ENCODE assay signal across 31 cellular contexts in genomic region chr16:11299865-11300559, GRCh38. TPM values are rescaled to one million over a fixed set of nuclear protein-coding genes. Genes with fewer than 3 reads are reported as not detected.
"Had no signal": no experiment of that assay in that cellular context is flagged by ENCODE, and none has a peak within 500 bp of the region (broad histone marks: within the 10 kb centered on the region; RNA-seq: fewer than 3 reads in every experiment).

No MANE protein-coding gene starts in this region.

- H3K4me3 ChIP-seq: dorsolateral prefrontal cortex, esophagus muscularis mucosa, hepatocyte, left lung, pancreas, psoas muscle, stomach, suprapubic skin, transverse colon, uterus had no signal

- H3K27me3 Mint-ChIP-seq: activated naive CD4-positive, alpha-beta T cell treated with anti-CD3 and anti-CD28 coated beads, Interleukin-2, amount 50 U/mL, for 24 hours had no signal

- ATAC-seq: left lung; natural killer cell treated with Interleukin-12 subunit alpha and Interleukin-12 subunit beta and Interleukin-15 and Interleukin-18, amount 100 ng/mL, for 72 hours; pancreas; psoas muscle; right cardiac atrium had no signal

- H3K27me3 ChIP-seq: dorsolateral prefrontal cortex, esophagus muscularis mucosa, hepatocyte, left lung, neutrophil, pancreas, stomach, suprapubic skin, transverse colon, uterus had no signal

- H2AFZ ChIP-seq: hepatocyte had no signal

- H3K4me2 ChIP-seq: hepatocyte had no signal

- H3K27ac ChIP-seq: dorsolateral prefrontal cortex, esophagus muscularis mucosa, hepatocyte, left lung, neutrophil, pancreas, psoas muscle, stomach, suprapubic skin, transverse colon, uterus, WERI-Rb-1 had no signal

- DNase-seq: activated CD4-positive, alpha-beta T cell treated with anti-CD3 and anti-CD28 coated beads for 1 hour; activated CD4-positive, alpha-beta T cell treated with anti-CD3 and anti-CD28 coated beads, Interleukin-2, amount 50 U/mL, for 4 hours; activated CD8-positive, alpha-beta memory T cell treated with anti-CD3 and anti-CD28 coated beads for 24 hours; activated CD8-positive, alpha-beta memory T cell treated with anti-CD3 and anti-CD28 coated beads, Interleukin-2, amount 50 U/mL, for 4 hours; activated effector memory CD4-positive, alpha-beta T cell treated with anti-CD3 and anti-CD28 coated beads, Interleukin-2, amount 50 U/mL, for 16 hours; activated T-cell treated with anti-CD3 and anti-CD28 coated beads, Interleukin-2, amount 50 U/mL, for 48 hours; central memory CD4-positive, alpha-beta T cell; dorsolateral prefrontal cortex; glutamatergic neuron; kidney glomerular epithelial cell; left lung; midbrain; pancreas; psoas muscle; right cardiac atrium; stimulated activated CD4-positive, alpha-beta T cell treated with anti-CD3 and anti-CD28 coated beads, Interleukin-1b, Interleukin-23, amount 100 ng/mL, for 48 hours; stomach; T-helper 1 cell; transverse colon; uterus; WERI-Rb-1 had no signal

- H3K36me3 ChIP-seq: esophagus muscularis mucosa, left lung, neutrophil, pancreas, stomach, suprapubic skin, transverse colon, uterus, WERI-Rb-1 had no signal

- H3K4me3 Mint-ChIP-seq: activated naive CD4-positive, alpha-beta T cell treated with anti-CD3 and anti-CD28 coated beads, Interleukin-2, amount 50 U/mL, for 24 hours; natural killer cell treated with Interleukin-12 subunit alpha and Interleukin-12 subunit beta and Interleukin-15 and Interleukin-18, amount 100 ng/mL, for 72 hours had no signal

- H3K9me3 ChIP-seq: esophagus muscularis mucosa, left lung, neutrophil, pancreas, psoas muscle, stomach, suprapubic skin, transverse colon, uterus had no signal

- H3K9me3 Mint-ChIP-seq: activated naive CD4-positive, alpha-beta T cell treated with anti-CD3 and anti-CD28 coated beads, Interleukin-2, amount 50 U/mL, for 24 hours; natural killer cell treated with Interleukin-12 subunit alpha and Interleukin-12 subunit beta and Interleukin-15 and Interleukin-18, amount 100 ng/mL, for 72 hours had no signal

- H3K36me3 Mint-ChIP-seq: activated naive CD4-positive, alpha-beta T cell treated with anti-CD3 and anti-CD28 coated beads, Interleukin-2, amount 50 U/mL, for 24 hours; natural killer cell treated with Interleukin-12 subunit alpha and Interleukin-12 subunit beta and Interleukin-15 and Interleukin-18, amount 100 ng/mL, for 72 hours had no signal

- H3K27ac Mint-ChIP-seq: activated naive CD4-positive, alpha-beta T cell treated with anti-CD3 and anti-CD28 coated beads, Interleukin-2, amount 50 U/mL, for 24 hours; natural killer cell treated with Interleukin-12 subunit alpha and Interleukin-12 subunit beta and Interleukin-15 and Interleukin-18, amount 100 ng/mL, for 72 hours had no signal

RNA-seq across cellular contexts. Expression of gene PRM1, which starts 18.9 kb away (rescaled TPM):
- total RNA-seq: astrocyte; dorsolateral prefrontal cortex; esophagus muscularis mucosa; frontal cortex; hepatocyte; left lung; lung microvascular endothelial cell; natural killer cell treated with Interleukin-12 subunit alpha and Interleukin-12 subunit beta and Interleukin-15 and Interleukin-18, amount 100 ng/mL, for 72 hours; pancreas; psoas muscle; right cardiac atrium; skeletal muscle tissue; stomach; suprapubic skin; transverse colon; uterus had no signal
- polyA plus RNA-seq: hepatocyte, pancreas, psoas muscle, right cardiac atrium, stomach had no signal

RNA-seq across cellular contexts. Expression of gene PRM2, which starts 23.7 kb away (rescaled TPM):
- total RNA-seq: astrocyte; dorsolateral prefrontal cortex; esophagus muscularis mucosa; frontal cortex; hepatocyte; left lung; lung microvascular endothelial cell; natural killer cell treated with Interleukin-12 subunit alpha and Interleukin-12 subunit beta and Interleukin-15 and Interleukin-18, amount 100 ng/mL, for 72 hours; pancreas; psoas muscle; right cardiac atrium; skeletal muscle tissue; stomach; suprapubic skin; transverse colon; uterus had no signal
- polyA plus RNA-seq: hepatocyte, pancreas, psoas muscle, right cardiac atrium, stomach had no signal

RNA-seq across cellular contexts. Expression of gene PRM3, which starts 26.6 kb away (rescaled TPM):
- total RNA-seq: astrocyte; dorsolateral prefrontal cortex; esophagus muscularis mucosa; frontal cortex; hepatocyte; left lung; lung microvascular endothelial cell; natural killer cell treated with Interleukin-12 subunit alpha and Interleukin-12 subunit beta and Interleukin-15 and Interleukin-18, amount 100 ng/mL, for 72 hours; pancreas; psoas muscle; right cardiac atrium; skeletal muscle tissue; stomach; suprapubic skin; transverse colon; uterus had no signal
- polyA plus RNA-seq: hepatocyte, pancreas, psoas muscle, right cardiac atrium, stomach had no signal

RNA-seq across cellular contexts. Expression of gene TNP2, which starts 30.9 kb away (rescaled TPM):
- total RNA-seq: astrocyte; dorsolateral prefrontal cortex; esophagus muscularis mucosa; frontal cortex; hepatocyte; left lung; lung microvascular endothelial cell; natural killer cell treated with Interleukin-12 subunit alpha and Interleukin-12 subunit beta and Interleukin-15 and Interleukin-18, amount 100 ng/mL, for 72 hours; pancreas; psoas muscle; right cardiac atrium; skeletal muscle tissue; stomach; suprapubic skin; transverse colon; uterus had no signal
- polyA plus RNA-seq: hepatocyte, pancreas, psoas muscle, right cardiac atrium, stomach had no signal
